In genomic region chr14:54343276-54344121, GRCh38 we compare ENCODE assay signal across 10 cellular contexts. TPM values are rescaled to one million over a fixed set of nuclear protein-coding genes. Genes with fewer than 3 reads are reported as not detected.
DNase-seq lines count a peak whose midpoint lies in the region; ATAC-seq and TF ChIP-seq lines count a peak whose summit lies in the region.
"Had no signal": no experiment of that assay in that cellular context is flagged by ENCODE, and none has a peak within 500 bp of the region (broad histone marks: within the 10 kb centered on the region; RNA-seq: fewer than 3 reads in every experiment).

No MANE protein-coding gene starts in this region.

- POLR2A ChIA-PET in MCF 10A (lab: Yijun Ruan, JAX), result interaction anchor here (1.1 kb wide), 1 partner anchor 30 kb away, joined by 3 read pairs; no protein-coding TSS in a partner anchor

- no peak overlapping the region for H3K27ac ChIP-seq in breast epithelium
- H3K27ac ChIP-seq in vagina, result peak overlapping the region; percentile 44
- H3K27ac ChIP-seq: A549 had no signal

- no peaks in the 10 kb centered on the region for H3K36me3 Mint-ChIP-seq in MCF 10A (ENCODE audit: insufficient read depth, unreplicated experiment)

- intact Hi-C loops in MCF 10A (cut with micrococcal nuclease), result no loop called here
- intact Hi-C loops in breast epithelium (cut with DNase I; ENCODE audit: low total_unique reads), result no loop called here
- intact Hi-C loops in vagina (cut with DNase I), result no loop called here

- DNase-seq in MCF 10A (ENCODE audit: unreplicated experiment) (peak; percentile 53), breast epithelium (ENCODE audit: low spot score in 2 of 2) (no peak), NCI-H748 (lab: John Stamatoyannopoulos, UW; ENCODE audit: unreplicated experiment) (peak; percentile 96), foreskin fibroblast (peak; percentile 48 to 69), vagina (ENCODE audit: extremely low spot score in 2 of 2) (no peak), anterior cingulate cortex (lab: John Stamatoyannopoulos, UW) (no peak)
- no peak for DNase-seq in activated T-cell treated with anti-CD3 and anti-CD28 coated beads, Interleukin-2, amount 50 U/mL, for 1 hour
- DNase-seq: endodermal cell had no signal

- TF ChIP-seq CTCF in MCF 10A (IDR thresholded peaks at IDR 0.05; ENCODE audit: unreplicated experiment), result no peak
- TF ChIP-seq CTCF in breast epithelium (IDR thresholded peaks at IDR 0.05), result no peak
- TF ChIP-seq CTCF in foreskin fibroblast (IDR thresholded peaks at IDR 0.05; ENCODE audit: low read depth, low read length), result no peak
- no peak for TF ChIP-seq CTCF in vagina (IDR thresholded peaks at IDR 0.05)

- H3K27ac Mint-ChIP-seq in MCF 10A (ENCODE audit: low read depth, unreplicated experiment), result no peak overlapping the region
- H3K27ac Mint-ChIP-seq: endodermal cell had no signal

- H3K9me3 Mint-ChIP-seq in MCF 10A (ENCODE audit: unreplicated experiment), result no peaks in the 10 kb centered on the region

- CTCF ChIA-PET in MCF 10A (lab: Yijun Ruan, JAX), result interaction anchor here (0.6 to 1.1 kb wide), 7 partner anchors 388 to 1288 kb away, joined by 3 to 7 read pairs (median 3); no protein-coding TSS in a partner anchor

- H3K9me3 ChIP-seq in breast epithelium, result no peaks in the 10 kb centered on the region
- no peaks in the 10 kb centered on the region for H3K9me3 ChIP-seq in vagina
- H3K9me3 ChIP-seq: A549 had no signal

- TF ChIP-seq POLR2A in breast epithelium (IDR thresholded peaks at IDR 0.05) (no peak), vagina (IDR thresholded peaks at IDR 0.05) (no peak)

- no peaks in the 10 kb centered on the region for H3K27me3 ChIP-seq in breast epithelium
- no peaks in the 10 kb centered on the region for H3K27me3 ChIP-seq in vagina

- no peak for ATAC-seq in HG03439 (IDR thresholded peaks at IDR 0.05; ENCODE audit: unreplicated experiment)
- ATAC-seq: A549 had no signal

- H3K4me1 ChIP-seq in breast epithelium (no peaks in the 10 kb centered on the region), vagina (peaks cover 13% of the 10 kb centered on the region)
- H3K4me1 ChIP-seq: A549 had no signal

- H3K4me1 Mint-ChIP-seq in MCF 10A (ENCODE audit: insufficient read depth, unreplicated experiment), result no peaks in the 10 kb centered on the region

- H3K27me3 Mint-ChIP-seq in MCF 10A (ENCODE audit: insufficient read depth, unreplicated experiment), result no peaks in the 10 kb centered on the region

- no peaks in the 10 kb centered on the region for H3K36me3 ChIP-seq in breast epithelium
- H3K36me3 ChIP-seq in vagina, result no peaks in the 10 kb centered on the region

- H3K4me3 ChIP-seq in breast epithelium (no peak overlapping the region), foreskin fibroblast (ENCODE audit: low read depth in 1 of 2, low read length in 2 of 2) (no peak overlapping the region), vagina (no peak overlapping the region)
- H3K4me3 ChIP-seq: A549 had no signal

- H3K4me3 Mint-ChIP-seq in MCF 10A (ENCODE audit: unreplicated experiment), result no peak overlapping the region
- H3K4me3 Mint-ChIP-seq: endodermal cell had no signal

- BruUV-seq in MCF 10A (replicated peaks; lab: Mats Ljungman, UMichigan), result no TSS peak

RNA-seq across cellular contexts. Expression of gene CDKN3, which starts 53.3 kb away (rescaled TPM):
- total RNA-seq in MCF 10A (2022) (66.4 and 66.5 TPM in 2 replicates), breast epithelium (1 to 10 TPM; 2.0 to 4.3 (median 2.9) TPM), vagina (6.6 TPM)

Comparison
In these comparisons a context has a peak if more than half of its experiments do, and no peak if none do; other contexts are left out.
1. DNase-seq: peak in MCF 10A (single experiment), NCI-H748 (single experiment) and foreskin fibroblast (2 of 2); none in breast epithelium (0 of 2), vagina (0 of 2), anterior cingulate cortex (0 of 58) and activated T-cell treated with anti-CD3 and anti-CD28 coated beads, Interleukin-2, amount 50 U/mL, for 1 hour (single experiment).